Comparison of ENCODE assay signal across 26 cellular contexts in genomic region chr3:113353678-113354077, GRCh38.
"Had no signal": no experiment of that assay in that cellular context is flagged by ENCODE, and none has a peak within 500 bp of the region (broad histone marks: within the 10 kb centered on the region; RNA-seq: fewer than 3 reads in every experiment).

No MANE protein-coding gene starts in this region.

- H3K4me1 ChIP-seq: neural progenitor cell, psoas muscle, right lobe of liver, sigmoid colon, stomach, testis, tibial artery, transverse colon, upper lobe of right lung, uterus had no signal

- H3K9me3 ChIP-seq: ovary, psoas muscle, right lobe of liver, sigmoid colon, stomach, testis, tibial artery, transverse colon, upper lobe of right lung, uterus had no signal

- DNase-seq: naive thymus-derived CD4-positive, alpha-beta T cell; natural killer cell; occipital lobe; ovary; psoas muscle; right cardiac atrium; right lobe of liver; sigmoid colon; small intestine; stimulated activated CD4-positive, alpha-beta T cell treated with anti-CD3 and anti-CD28 coated beads, Interleukin-15, amount 100 ng/mL, for 24 hours; stimulated activated CD4-positive, alpha-beta T cell treated with anti-CD3 and anti-CD28 coated beads, Interleukin-2, amount 100 ng/mL, for 24 hours; stimulated activated CD4-positive, alpha-beta T cell treated with anti-CD3 and anti-CD28 coated beads, Interleukin-2, amount 100 ng/mL, for 48 hours; stimulated activated CD4-positive, alpha-beta T cell treated with anti-CD3 and anti-CD28 coated beads, Interleukin-4, amount 100 ng/mL, for 24 hours; stimulated activated naive B cell treated with anti-CD40 and anti-IgM and Interleukin-4, amounts not matched to agents 10 μg/mL and 1 μg/mL and 100 μg/mL, for 72 hours; stimulated activated naive CD4-positive, alpha-beta T cell treated with Interleukin-2 at 50 U/mL for 16 hours; stomach; testis; tibial artery; transverse colon; upper lobe of right lung; uterus had no signal

- H3K27ac ChIP-seq: neural progenitor cell, ovary, psoas muscle, right lobe of liver, sigmoid colon, stomach, testis, tibial artery, transverse colon, upper lobe of right lung, uterus had no signal

- H3K27me3 ChIP-seq: neural progenitor cell, ovary, right lobe of liver, sigmoid colon, stomach, testis, tibial artery, transverse colon, upper lobe of right lung, uterus had no signal

- H3K27ac Mint-ChIP-seq: naive thymus-derived CD4-positive, alpha-beta T cell; natural killer cell; nephron; neural progenitor cell; stimulated activated effector memory CD8-positive, alpha-beta T cell treated with anti-CD3 and anti-CD28 coated beads, Interleukin-12 subunit alpha, Interleukin-12 subunit beta, amount 100 ng/mL, for 72 hours; stimulated activated naive B cell treated with anti-CD40 and anti-IgM and Interleukin-4, amounts not matched to agents 10 μg/mL and 1 μg/mL and 100 μg/mL, for 72 hours; stimulated activated naive CD8-positive, alpha-beta T cell treated with anti-CD3 and anti-CD28 coated beads, Interleukin-15, Interleukin-2, amounts not matched to agents 100 ng/mL and 50 ng/mL, for 24 hours; type B pancreatic cell had no signal

- H3K4me3 ChIP-seq: neural progenitor cell, ovary, psoas muscle, right lobe of liver, sigmoid colon, stomach, testis, tibial artery, transverse colon, upper lobe of right lung, uterus had no signal

- H3K27me3 Mint-ChIP-seq: naive thymus-derived CD4-positive, alpha-beta T cell; stimulated activated naive B cell treated with anti-CD40 and anti-IgM and Interleukin-4, amounts not matched to agents 10 μg/mL and 1 μg/mL and 100 μg/mL, for 72 hours; stimulated activated naive CD8-positive, alpha-beta T cell treated with anti-CD3 and anti-CD28 coated beads, Interleukin-15, Interleukin-2, amounts not matched to agents 100 ng/mL and 50 ng/mL, for 24 hours; type B pancreatic cell had no signal

- H3K36me3 ChIP-seq: neural progenitor cell, ovary, right lobe of liver, sigmoid colon, transverse colon, upper lobe of right lung, uterus had no signal

- H3K9me3 Mint-ChIP-seq: natural killer cell; nephron; neural progenitor cell; stimulated activated effector memory CD8-positive, alpha-beta T cell treated with anti-CD3 and anti-CD28 coated beads, Interleukin-12 subunit alpha, Interleukin-12 subunit beta, amount 100 ng/mL, for 72 hours; stimulated activated naive B cell treated with anti-CD40 and anti-IgM and Interleukin-4, amounts not matched to agents 10 μg/mL and 1 μg/mL and 100 μg/mL, for 72 hours; stimulated activated naive CD8-positive, alpha-beta T cell treated with anti-CD3 and anti-CD28 coated beads, Interleukin-15, Interleukin-2, amounts not matched to agents 100 ng/mL and 50 ng/mL, for 24 hours; type B pancreatic cell had no signal

- H3K4me3 Mint-ChIP-seq: naive thymus-derived CD4-positive, alpha-beta T cell; natural killer cell; nephron; neural progenitor cell; stimulated activated effector memory CD8-positive, alpha-beta T cell treated with anti-CD3 and anti-CD28 coated beads, Interleukin-12 subunit alpha, Interleukin-12 subunit beta, amount 100 ng/mL, for 72 hours; stimulated activated naive B cell treated with anti-CD40 and anti-IgM and Interleukin-4, amounts not matched to agents 10 μg/mL and 1 μg/mL and 100 μg/mL, for 72 hours; stimulated activated naive CD8-positive, alpha-beta T cell treated with anti-CD3 and anti-CD28 coated beads, Interleukin-15, Interleukin-2, amounts not matched to agents 100 ng/mL and 50 ng/mL, for 24 hours; type B pancreatic cell had no signal

- H3K36me3 Mint-ChIP-seq: natural killer cell; stimulated activated effector memory CD8-positive, alpha-beta T cell treated with anti-CD3 and anti-CD28 coated beads, Interleukin-12 subunit alpha, Interleukin-12 subunit beta, amount 100 ng/mL, for 72 hours had no signal

- H3K4me1 Mint-ChIP-seq: naive thymus-derived CD4-positive, alpha-beta T cell; natural killer cell; nephron; neural progenitor cell; stimulated activated effector memory CD8-positive, alpha-beta T cell treated with anti-CD3 and anti-CD28 coated beads, Interleukin-12 subunit alpha, Interleukin-12 subunit beta, amount 100 ng/mL, for 72 hours; stimulated activated naive B cell treated with anti-CD40 and anti-IgM and Interleukin-4, amounts not matched to agents 10 μg/mL and 1 μg/mL and 100 μg/mL, for 72 hours had no signal

- FAIRE-seq: small intestine had no signal
